ENCODE assay signal across 9 cellular contexts in genomic region chr1:156095906-156096508, GRCh38. TPM values are rescaled to one million over a fixed set of nuclear protein-coding genes. Genes with fewer than 3 reads are reported as not detected.
DNase-seq lines count a peak whose midpoint lies in the region; ATAC-seq and TF ChIP-seq lines count a peak whose summit lies in the region.
"Had no signal": no experiment of that assay in that cellular context is flagged by ENCODE, and none has a peak within 500 bp of the region (broad histone marks: within the 10 kb centered on the region; RNA-seq: fewer than 3 reads in every experiment).

No MANE protein-coding gene starts in this region.

- H3K9me3 ChIP-seq in OCI-LY7 (ENCODE audit: low read length) = no peaks in the 10 kb centered on the region
- H3K9me3 ChIP-seq: pancreas had no signal

- H3K36me3 Mint-ChIP-seq in activated T-cell treated with anti-CD3 and anti-CD28 coated beads, Interleukin-2, amount 50 U/mL, for 24 hours (ENCODE audit: low read depth) = no peaks in the 10 kb centered on the region
- H3K36me3 Mint-ChIP-seq in activated CD8-positive, alpha-beta T cell treated with anti-CD3 and anti-CD28 coated beads for 36 hours (ENCODE audit: low read depth) = no peaks in the 10 kb centered on the region
- no peaks in the 10 kb centered on the region for H3K36me3 Mint-ChIP-seq in glutamatergic neuron (ENCODE audit: unreplicated experiment)

- no peak for ATAC-seq in activated CD8-positive, alpha-beta T cell treated with anti-CD3 and anti-CD28 coated beads for 36 hours
- no peak for ATAC-seq in stimulated activated naive CD8-positive, alpha-beta T cell treated with anti-CD3 and anti-CD28 coated beads, Interleukin-15, amount 100 ng/mL, for 72 hours
- no peak for ATAC-seq in HG03159 (IDR thresholded peaks at IDR 0.05; ENCODE audit: unreplicated experiment)

- H2AFZ ChIP-seq in OCI-LY7 (ENCODE audit: low read length) = no peak overlapping the region

- peaks cover 54% of the 10 kb centered on the region for H3K4me1 Mint-ChIP-seq in activated T-cell treated with anti-CD3 and anti-CD28 coated beads, Interleukin-2, amount 50 U/mL, for 24 hours (ENCODE audit: low read depth)
- peaks cover 45% of the 10 kb centered on the region for H3K4me1 Mint-ChIP-seq in activated CD8-positive, alpha-beta T cell treated with anti-CD3 and anti-CD28 coated beads for 36 hours (ENCODE audit: low read depth)
- H3K4me1 Mint-ChIP-seq in glutamatergic neuron (ENCODE audit: low read depth, unreplicated experiment) = peaks cover 26% of the 10 kb centered on the region
- peaks cover 61% of the 10 kb centered on the region for H3K4me1 Mint-ChIP-seq in stimulated activated naive CD8-positive, alpha-beta T cell treated with anti-CD3 and anti-CD28 coated beads, Interleukin-15, amount 100 ng/mL, for 72 hours

- no peak overlapping the region for H3K27ac ChIP-seq in OCI-LY7 (ENCODE audit: low read depth, low read length, poor library complexity, severe bottlenecking)

- intact Hi-C loops in activated CD8-positive, alpha-beta T cell treated with anti-CD3 and anti-CD28 coated beads for 36 hours (cut with micrococcal nuclease) = loop anchor here (10.0 kb wide), 1 partner anchor 129 kb away; no protein-coding TSS in a partner anchor
- intact Hi-C loops in OCI-LY7 (cut with micrococcal nuclease; ENCODE audit: unreplicated experiment) = loop anchor here (1.0 kb wide), 1 partner anchor 34 kb away; no protein-coding TSS in a partner anchor

- peak overlapping the region; percentile 63 for H3K4me3 Mint-ChIP-seq in activated T-cell treated with anti-CD3 and anti-CD28 coated beads, Interleukin-2, amount 50 U/mL, for 24 hours
- no peak overlapping the region for H3K4me3 Mint-ChIP-seq in activated CD8-positive, alpha-beta T cell treated with anti-CD3 and anti-CD28 coated beads for 36 hours
- H3K4me3 Mint-ChIP-seq in glutamatergic neuron (ENCODE audit: unreplicated experiment) = peak overlapping the region; percentile 35
- H3K4me3 Mint-ChIP-seq in stimulated activated naive CD8-positive, alpha-beta T cell treated with anti-CD3 and anti-CD28 coated beads, Interleukin-15, amount 100 ng/mL, for 72 hours = peak overlapping the region; percentile 60 to 78

- H3K79me2 ChIP-seq in OCI-LY7 (ENCODE audit: insufficient read depth, low read depth, low read length) = no peaks in the 10 kb centered on the region

- H4K20me1 ChIP-seq in OCI-LY7 (ENCODE audit: insufficient read depth, low read length) = no peaks in the 10 kb centered on the region

- peaks cover 18% of the 10 kb centered on the region for H3K4me1 ChIP-seq in OCI-LY7 (ENCODE audit: insufficient read depth, low read length, poor library complexity, severe bottlenecking)

- H3K4me2 ChIP-seq in OCI-LY7 (ENCODE audit: low read length) = no peak overlapping the region; the same call in 1 of the 2 replicates

- DNase-seq in activated T-cell treated with anti-CD3 and anti-CD28 coated beads, Interleukin-2, amount 50 U/mL, for 24 hours = no peak
- DNase-seq in activated T-cell treated with anti-CD3 and anti-CD28 coated beads, Interleukin-2, amount 50 U/mL, for 1 hour = no peak
- peak; percentile 43 for DNase-seq in activated CD8-positive, alpha-beta T cell treated with anti-CD3 and anti-CD28 coated beads for 36 hours
- DNase-seq in glutamatergic neuron (no peak), OCI-LY7 (ENCODE audit: low spot score) (no peak)
- DNase-seq in stimulated activated naive CD8-positive, alpha-beta T cell treated with anti-CD3 and anti-CD28 coated beads, Interleukin-15, amount 100 ng/mL, for 72 hours = no peak
- no peak for DNase-seq in activated CD8-positive, alpha-beta memory T cell treated with anti-CD3 and anti-CD28 coated beads, Interleukin-2, amount 50 U/mL, for 4 hours

- POLR2A ChIA-PET in activated CD8-positive, alpha-beta T cell treated with anti-CD3 and anti-CD28 coated beads for 36 hours (lab: Charles Lee) = interaction anchor here (0.7 to 8.0 kb wide), 7 partner anchors 20 to 128 kb away, joined by 3 to 151 read pairs (median 11); partner anchors contain the start of gene LMNA
- POLR2A ChIA-PET in OCI-LY7 (lab: Charles Lee) = interaction anchor here (0.7 kb wide), 1 partner anchor 187 kb away, joined by 5 read pairs; no protein-coding TSS in a partner anchor

- H3K9me3 Mint-ChIP-seq in activated T-cell treated with anti-CD3 and anti-CD28 coated beads, Interleukin-2, amount 50 U/mL, for 24 hours = no peaks in the 10 kb centered on the region
- no peaks in the 10 kb centered on the region for H3K9me3 Mint-ChIP-seq in activated CD8-positive, alpha-beta T cell treated with anti-CD3 and anti-CD28 coated beads for 36 hours
- H3K9me3 Mint-ChIP-seq in glutamatergic neuron (ENCODE audit: unreplicated experiment) = peaks cover 14% of the 10 kb centered on the region
- no peaks in the 10 kb centered on the region for H3K9me3 Mint-ChIP-seq in stimulated activated naive CD8-positive, alpha-beta T cell treated with anti-CD3 and anti-CD28 coated beads, Interleukin-15, amount 100 ng/mL, for 72 hours

- no peaks in the 10 kb centered on the region for H3K36me3 ChIP-seq in OCI-LY7 (ENCODE audit: insufficient read depth, low read length)
- H3K36me3 ChIP-seq: pancreas had no signal

- no peak overlapping the region for H3K4me3 ChIP-seq in OCI-LY7 (ENCODE audit: low read depth, low read length, poor library complexity, severe bottlenecking)
- H3K4me3 ChIP-seq: pancreas had no signal

- no TSS peak for BruUV-seq in OCI-LY7 (replicated peaks; lab: Mats Ljungman, UMichigan)

- CTCF ChIA-PET in activated CD8-positive, alpha-beta T cell treated with anti-CD3 and anti-CD28 coated beads for 36 hours (lab: Charles Lee) = interaction anchor here (0.9 to 22.5 kb wide), 24 partner anchors 8 to 290 kb away, joined by 3 to 772 read pairs (median 7); partner anchors contain the start of genes LMNA and PMF1
- CTCF ChIA-PET in OCI-LY7 (lab: Charles Lee; ENCODE audit: unreplicated experiment) = interaction anchor here (0.6 to 2.6 kb wide), 4 partner anchors 30 to 459 kb away, joined by 3 to 13 read pairs (median 4); no protein-coding TSS in a partner anchor

- no peaks in the 10 kb centered on the region for H3K9me2 ChIP-seq in OCI-LY7 (ENCODE audit: insufficient read depth, low read length)

- no peak for TF ChIP-seq CTCF in activated CD8-positive, alpha-beta T cell treated with anti-CD3 and anti-CD28 coated beads for 36 hours (IDR thresholded peaks at IDR 0.05)
- no peak for TF ChIP-seq CTCF in glutamatergic neuron (IDR thresholded peaks at IDR 0.05; ENCODE audit: partially characterized antibody, unreplicated experiment)
- TF ChIP-seq CTCF in OCI-LY7 (conservative IDR thresholded peaks at IDR 0.05; ENCODE audit: low read length) = no peak

- H3K27me3 Mint-ChIP-seq in activated T-cell treated with anti-CD3 and anti-CD28 coated beads, Interleukin-2, amount 50 U/mL, for 24 hours = no peaks in the 10 kb centered on the region
- peaks cover 20% of the 10 kb centered on the region for H3K27me3 Mint-ChIP-seq in activated CD8-positive, alpha-beta T cell treated with anti-CD3 and anti-CD28 coated beads for 36 hours
- peaks cover 4% of the 10 kb centered on the region for H3K27me3 Mint-ChIP-seq in glutamatergic neuron (ENCODE audit: unreplicated experiment)
- H3K27me3 Mint-ChIP-seq in stimulated activated naive CD8-positive, alpha-beta T cell treated with anti-CD3 and anti-CD28 coated beads, Interleukin-15, amount 100 ng/mL, for 72 hours = peaks cover 28% of the 10 kb centered on the region

- H3K27ac Mint-ChIP-seq in activated T-cell treated with anti-CD3 and anti-CD28 coated beads, Interleukin-2, amount 50 U/mL, for 24 hours = peak overlapping the region; percentile 97
- H3K27ac Mint-ChIP-seq in activated CD8-positive, alpha-beta T cell treated with anti-CD3 and anti-CD28 coated beads for 36 hours = peak overlapping the region; percentile 93
- peak overlapping the region; percentile 49 for H3K27ac Mint-ChIP-seq in glutamatergic neuron (ENCODE audit: unreplicated experiment)
- peak overlapping the region in 1 of 2 donors; percentile 4 for H3K27ac Mint-ChIP-seq in stimulated activated naive CD8-positive, alpha-beta T cell treated with anti-CD3 and anti-CD28 coated beads, Interleukin-15, amount 100 ng/mL, for 72 hours

RNA-seq across cellular contexts. Expression of gene MEX3A, which starts 13.7 kb away (rescaled TPM):
- under 1 TPM; 0.45 to 0.83 TPM for total RNA-seq in activated CD8-positive, alpha-beta T cell treated with anti-CD3 and anti-CD28 coated beads for 36 hours
- total RNA-seq in glutamatergic neuron (ENCODE audit: unreplicated experiment) (114 TPM), OCI-LY7 (2022) (5.3 and 5.5 TPM in 2 replicates)
- 4.5 and 5.3 TPM in 2 replicates for total RNA-seq in OCI-LY7 (2014; rRNA removed; shearing (Covaris generic))

RNA-seq across cellular contexts. Expression of gene LMNA, which starts 18.5 kb away (rescaled TPM):
- total RNA-seq in activated CD8-positive, alpha-beta T cell treated with anti-CD3 and anti-CD28 coated beads for 36 hours = 10 to 100 TPM; 51.8 to 56.6 TPM
- total RNA-seq in glutamatergic neuron (ENCODE audit: unreplicated experiment) (47.7 TPM), OCI-LY7 (2022) (5.0 and 6.5 TPM in 2 replicates)
- total RNA-seq in OCI-LY7 (2014; rRNA removed; shearing (Covaris generic)) = 12.9 and 14.3 TPM in 2 replicates

RNA-seq across cellular contexts. Expression of gene RAB25, which starts 35.0 kb away (rescaled TPM):
- total RNA-seq in activated CD8-positive, alpha-beta T cell treated with anti-CD3 and anti-CD28 coated beads for 36 hours = under 1 TPM; 0.49 to 0.63 TPM
- total RNA-seq in glutamatergic neuron (ENCODE audit: unreplicated experiment) (not detected), OCI-LY7 (2022) (0.48 TPM in 1 of 2 replicates, not detected in the other)
- not detected in 2 replicates for total RNA-seq in OCI-LY7 (2014; rRNA removed; shearing (Covaris generic))

RNA-seq across cellular contexts. Expression of gene LAMTOR2, which starts 41.4 kb away (rescaled TPM):
- total RNA-seq in activated CD8-positive, alpha-beta T cell treated with anti-CD3 and anti-CD28 coated beads for 36 hours = 10 to 100 TPM; 48.9 to 49.4 TPM
- total RNA-seq in glutamatergic neuron (ENCODE audit: unreplicated experiment) = 47.0 TPM
- total RNA-seq in OCI-LY7 (2014; rRNA removed; shearing (Covaris generic)) = 71.3 and 103 TPM in 2 replicates
- 52.1 and 55.2 TPM in 2 replicates for total RNA-seq in OCI-LY7 (2022)

RNA-seq across cellular contexts. Expression of gene UBQLN4, which starts 42.4 kb away (rescaled TPM):
- total RNA-seq in activated CD8-positive, alpha-beta T cell treated with anti-CD3 and anti-CD28 coated beads for 36 hours = 10 to 100 TPM; 36.9 to 39.8 TPM
- total RNA-seq in glutamatergic neuron (ENCODE audit: unreplicated experiment) = 52.4 TPM
- 20.8 and 33.2 TPM in 2 replicates for total RNA-seq in OCI-LY7 (2014; rRNA removed; shearing (Covaris generic))
- total RNA-seq in OCI-LY7 (2022) = 37.1 and 40.3 TPM in 2 replicates

Comparison
In these comparisons a context has a peak if more than half of its experiments do, and no peak if none do; other contexts are left out.
1. RNA of gene MEX3A, which starts 13.7 kb away (total RNA-seq): 114 TPM in glutamatergic neuron (single experiment); 4.5 to 5.5 TPM in OCI-LY7 and 0.45 to 0.83 TPM in activated CD8-positive, alpha-beta T cell treated with anti-CD3 and anti-CD28 coated beads for 36 hours; every median in the first group is over 10 times any median in the second.